In the genomic region with DNA sequence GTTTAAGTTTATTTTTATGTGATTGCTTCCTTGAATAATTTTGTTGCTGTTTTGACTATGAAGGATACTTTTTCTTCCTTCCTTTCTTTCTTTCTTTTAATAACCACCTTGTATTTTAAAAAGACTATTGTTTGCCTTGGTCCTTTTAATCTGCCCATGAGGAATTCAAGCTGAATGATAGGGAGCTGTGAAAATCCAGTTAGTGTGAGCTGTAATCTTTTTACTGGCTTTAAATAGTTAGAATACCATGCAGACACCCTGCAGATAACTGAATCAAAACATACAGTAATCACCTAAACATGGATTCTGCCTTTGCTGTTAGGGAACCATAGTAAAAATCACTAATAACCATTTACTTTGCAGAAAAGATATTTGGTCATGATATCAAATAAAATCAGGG, we compare ENCODE assay signal across 22 cellular contexts.
"Had no signal": no experiment of that assay in that cellular context is flagged by ENCODE, and none has a peak within 500 bp of the region (broad histone marks: within the 10 kb centered on the region; RNA-seq: fewer than 3 reads in every experiment).

No MANE protein-coding gene starts in this region.

- H3K27me3 ChIP-seq: SJSA1 had no signal

- H3K9me3 ChIP-seq: SJSA1 had no signal

- H3K4me3 ChIP-seq: K562, SJSA1, SK-N-MC had no signal

- H3K27ac ChIP-seq: HL-60, KMS-11, SJSA1, SK-N-MC had no signal

- H3K4me3 Mint-ChIP-seq: IgD-negative memory B cell had no signal

- H3K27ac Mint-ChIP-seq: IgD-negative memory B cell had no signal

- H3K27me3 Mint-ChIP-seq: IgD-negative memory B cell had no signal

- DNase-seq: Kasumi-1, MM.1S, NCI-H1092 treated with DMSO at 0.1 percent for 48 hours, NCI-H1436, NCI-H187 treated with DMSO at 0.1 percent for 48 hours, NCI-H2029 treated with DMSO at 0.1 percent for 48 hours, NCI-H2107, NCI-H2171, NCI-H226, NCI-H446, NCI-H510A, NCI-H526, Right ventricle myocardium superior, RPMI8226, SIG-M5, SW 1271 had no signal

- H3K9ac ChIP-seq: KMS-11 had no signal

- H3K4me2 ChIP-seq: KMS-11 had no signal

- H3K9me3 Mint-ChIP-seq: IgD-negative memory B cell had no signal

- H3K36me3 ChIP-seq: SJSA1 had no signal

- H3K4me1 ChIP-seq: SJSA1 had no signal

- ATAC-seq: K562 had no signal
